ENCODE assay signal across 9 cellular contexts in genomic region chr12:27733052-27733656, GRCh38. TPM values are rescaled to one million over a fixed set of nuclear protein-coding genes. Genes with fewer than 3 reads are reported as not detected.
A peak's percentile ranks its signal among the peaks of the same experiment; 100 is the strongest.
DNase-seq lines count a peak whose midpoint lies in the region; ATAC-seq and TF ChIP-seq lines count a peak whose summit lies in the region.
"Had no signal": no experiment of that assay in that cellular context is flagged by ENCODE, and none has a peak within 500 bp of the region (broad histone marks: within the 10 kb centered on the region; RNA-seq: fewer than 3 reads in every experiment).

No MANE protein-coding gene starts in this region.

- peak; percentile 34 for DNase-seq in AG10803 (ENCODE audit: low read depth)
- peak; percentile 41 for DNase-seq in GM13976 (ENCODE audit: low spot score)
- DNase-seq in HT-29 (ENCODE audit: low spot score) = peak; percentile 63
- peak; percentile 38 for DNase-seq in SHP77 treated with DMSO at 0.1 percent for 48 hours (lab: John Stamatoyannopoulos, UW)
- no peak for DNase-seq in central memory CD8-positive, alpha-beta T cell (ENCODE audit: low spot score in 2 of 2)
- DNase-seq in medulla oblongata (ENCODE audit: extremely low spot score) = peak; percentile 17
- DNase-seq in activated T-helper 2 cell treated with anti-CD3 and anti-CD28 coated beads, Interferon-gamma antibody, Interleukin-2, Interleukin-4, amounts not matched to agents 10 μg/mL and 5 μg/mL and 100 μg/mL, durations not matched to agents 14 hours and 24 hours and 36 hours (ENCODE audit: low spot score) = no peak

- no peaks in the 10 kb centered on the region for H3K9me3 Mint-ChIP-seq in central memory CD8-positive, alpha-beta T cell
- no peaks in the 10 kb centered on the region for H3K9me3 Mint-ChIP-seq in activated T-helper 2 cell treated with anti-CD3 and anti-CD28 coated beads, Interferon-gamma antibody, Interleukin-2, Interleukin-4, amounts not matched to agents 10 μg/mL and 5 μg/mL and 100 μg/mL, durations not matched to agents 14 hours and 24 hours and 36 hours
- H3K9me3 Mint-ChIP-seq: IgD-negative memory B cell had no signal

- intact Hi-C loops in activated T-helper 2 cell treated with anti-CD3 and anti-CD28 coated beads, Interferon-gamma antibody, Interleukin-2, Interleukin-4, amounts not matched to agents 10 μg/mL and 5 μg/mL and 100 μg/mL, durations not matched to agents 14 hours and 24 hours and 36 hours (cut with micrococcal nuclease) = loop anchor here (1.0 to 10.0 kb wide), 4 partner anchors 49 to 1142 kb away; partner anchors contain the start of genes KLHL42 and MANSC4

- no peak overlapping the region for H3K4me3 Mint-ChIP-seq in central memory CD8-positive, alpha-beta T cell
- H3K4me3 Mint-ChIP-seq in activated T-helper 2 cell treated with anti-CD3 and anti-CD28 coated beads, Interferon-gamma antibody, Interleukin-2, Interleukin-4, amounts not matched to agents 10 μg/mL and 5 μg/mL and 100 μg/mL, durations not matched to agents 14 hours and 24 hours and 36 hours (ENCODE audit: low read depth) = no peak overlapping the region
- H3K4me3 Mint-ChIP-seq: IgD-negative memory B cell had no signal

- H3K4me1 Mint-ChIP-seq in central memory CD8-positive, alpha-beta T cell = no peaks in the 10 kb centered on the region
- peaks cover 2% of the 10 kb centered on the region for H3K4me1 Mint-ChIP-seq in activated T-helper 2 cell treated with anti-CD3 and anti-CD28 coated beads, Interferon-gamma antibody, Interleukin-2, Interleukin-4, amounts not matched to agents 10 μg/mL and 5 μg/mL and 100 μg/mL, durations not matched to agents 14 hours and 24 hours and 36 hours (ENCODE audit: low read depth)
- H3K4me1 Mint-ChIP-seq: IgD-negative memory B cell had no signal

- no peak overlapping the region for H3K27ac Mint-ChIP-seq in central memory CD8-positive, alpha-beta T cell (ENCODE audit: low read depth)
- no peak overlapping the region for H3K27ac Mint-ChIP-seq in activated T-helper 2 cell treated with anti-CD3 and anti-CD28 coated beads, Interferon-gamma antibody, Interleukin-2, Interleukin-4, amounts not matched to agents 10 μg/mL and 5 μg/mL and 100 μg/mL, durations not matched to agents 14 hours and 24 hours and 36 hours
- H3K27ac Mint-ChIP-seq: IgD-negative memory B cell had no signal

- peaks cover 29% of the 10 kb centered on the region for H3K36me3 Mint-ChIP-seq in central memory CD8-positive, alpha-beta T cell (ENCODE audit: insufficient read depth)
- H3K36me3 Mint-ChIP-seq in activated T-helper 2 cell treated with anti-CD3 and anti-CD28 coated beads, Interferon-gamma antibody, Interleukin-2, Interleukin-4, amounts not matched to agents 10 μg/mL and 5 μg/mL and 100 μg/mL, durations not matched to agents 14 hours and 24 hours and 36 hours (ENCODE audit: low read depth) = peaks cover 41% of the 10 kb centered on the region
- H3K36me3 Mint-ChIP-seq: IgD-negative memory B cell had no signal

- TF ChIP-seq CTCF in AG10803 (conservative IDR thresholded peaks at IDR 0.05; ENCODE audit: low read length) (peak; percentile 97), GM13976 (IDR thresholded peaks at IDR 0.05; ENCODE audit: borderline replicate concordance, control extremely low read depth, extremely low read depth, insufficient read depth, missing control alignments) (peak; percentile 68)

- no peak overlapping the region for H3K4me3 ChIP-seq in AG10803 (ENCODE audit: low read length)

- peak; percentile 56 for ATAC-seq in central memory CD8-positive, alpha-beta T cell (replicated peaks; ENCODE audit: extremely low read depth, poor library complexity, severe bottlenecking)
- ATAC-seq in HG02763 (IDR thresholded peaks at IDR 0.05; ENCODE audit: unreplicated experiment) = no peak

- in situ Hi-C loops in GM13976 (cut with MboI; ENCODE audit: low sequenced_read_pairs, unreplicated experiment) = loop anchor here (25.0 kb wide), 1 partner anchor 1154 kb away; no protein-coding TSS in a partner anchor

- H3K27me3 Mint-ChIP-seq in central memory CD8-positive, alpha-beta T cell = no peaks in the 10 kb centered on the region
- no peaks in the 10 kb centered on the region for H3K27me3 Mint-ChIP-seq in activated T-helper 2 cell treated with anti-CD3 and anti-CD28 coated beads, Interferon-gamma antibody, Interleukin-2, Interleukin-4, amounts not matched to agents 10 μg/mL and 5 μg/mL and 100 μg/mL, durations not matched to agents 14 hours and 24 hours and 36 hours (ENCODE audit: low read depth)
- H3K27me3 Mint-ChIP-seq: IgD-negative memory B cell had no signal

RNA-seq across cellular contexts. Expression of gene MRPS35, which starts 22.5 kb away (rescaled TPM):
- total RNA-seq in HT-29 (2014; rRNA removed; shearing (Covaris generic)) = 61.5 and 63.1 TPM in 2 replicates
- total RNA-seq in activated T-helper 2 cell treated with anti-CD3 and anti-CD28 coated beads, Interferon-gamma antibody, Interleukin-2, Interleukin-4, amounts not matched to agents 10 μg/mL and 5 μg/mL and 100 μg/mL, durations not matched to agents 14 hours and 24 hours and 36 hours = 53.6 and 54.0 TPM in 2 replicates

RNA-seq across cellular contexts. Expression of gene REP15, which starts 36.9 kb away (rescaled TPM):
- 0.38 and 0.57 TPM in 2 replicates for total RNA-seq in HT-29 (2014; rRNA removed; shearing (Covaris generic))
- total RNA-seq in activated T-helper 2 cell treated with anti-CD3 and anti-CD28 coated beads, Interferon-gamma antibody, Interleukin-2, Interleukin-4, amounts not matched to agents 10 μg/mL and 5 μg/mL and 100 μg/mL, durations not matched to agents 14 hours and 24 hours and 36 hours = 1.5 and 2.2 TPM in 2 replicates

RNA-seq across cellular contexts. Expression of gene KLHL42, which starts 46.9 kb away (rescaled TPM):
- 39.5 and 42.4 TPM in 2 replicates for total RNA-seq in HT-29 (2014; rRNA removed; shearing (Covaris generic))
- 16.2 and 16.9 TPM in 2 replicates for total RNA-seq in activated T-helper 2 cell treated with anti-CD3 and anti-CD28 coated beads, Interferon-gamma antibody, Interleukin-2, Interleukin-4, amounts not matched to agents 10 μg/mL and 5 μg/mL and 100 μg/mL, durations not matched to agents 14 hours and 24 hours and 36 hours

RNA-seq across cellular contexts. Expression of gene MANSC4, which starts 46.9 kb away (rescaled TPM):
- not detected in 2 replicates for total RNA-seq in HT-29 (2014; rRNA removed; shearing (Covaris generic))
- not detected in 2 replicates for total RNA-seq in activated T-helper 2 cell treated with anti-CD3 and anti-CD28 coated beads, Interferon-gamma antibody, Interleukin-2, Interleukin-4, amounts not matched to agents 10 μg/mL and 5 μg/mL and 100 μg/mL, durations not matched to agents 14 hours and 24 hours and 36 hours

Comparison
In these comparisons a context has a peak if more than half of its experiments do, and no peak if none do; other contexts are left out.
1. DNase-seq: peak in AG10803 (single experiment), GM13976 (single experiment), HT-29 (single experiment), SHP77 treated with DMSO at 0.1 percent for 48 hours (single experiment) and medulla oblongata (single experiment); none in central memory CD8-positive, alpha-beta T cell (0 of 2) and activated T-helper 2 cell treated with anti-CD3 and anti-CD28 coated beads, Interferon-gamma antibody, Interleukin-2, Interleukin-4, amounts not matched to agents 10 μg/mL and 5 μg/mL and 100 μg/mL, durations not matched to agents 14 hours and 24 hours and 36 hours (single experiment).